Comparison of ENCODE assay signal across 26 cellular contexts in genomic region chr18:52001106-52001505, GRCh38.
"Had no signal": no experiment of that assay in that cellular context is flagged by ENCODE, and none has a peak within 500 bp of the region (broad histone marks: within the 10 kb centered on the region; RNA-seq: fewer than 3 reads in every experiment).

No MANE protein-coding gene starts in this region.

- H3K9me3 Mint-ChIP-seq: mesothelial cell of epicardium; nephron progenitor cell; stimulated activated memory B cell treated with anti-CD40 and anti-IgM and Interleukin-4, amounts not matched to agents 10 μg/mL and 1 μg/mL and 100 μg/mL, for 72 hours; stimulated activated naive CD8-positive, alpha-beta T cell treated with anti-CD3 and anti-CD28 coated beads, Interleukin-15, amount 100 ng/mL, for 72 hours; type B pancreatic cell had no signal

- H3K4me3 Mint-ChIP-seq: mesothelial cell of epicardium; naive B cell; natural killer cell; nephron progenitor cell; neural progenitor cell; stimulated activated memory B cell treated with anti-CD40 and anti-IgM and Interleukin-4, amounts not matched to agents 10 μg/mL and 1 μg/mL and 100 μg/mL, for 72 hours; stimulated activated naive CD8-positive, alpha-beta T cell treated with anti-CD3 and anti-CD28 coated beads, Interleukin-15, amount 100 ng/mL, for 72 hours; type B pancreatic cell had no signal

- H3K36me3 Mint-ChIP-seq: mesothelial cell of epicardium; naive B cell; natural killer cell; neural progenitor cell; stimulated activated memory B cell treated with anti-CD40 and anti-IgM and Interleukin-4, amounts not matched to agents 10 μg/mL and 1 μg/mL and 100 μg/mL, for 72 hours; type B pancreatic cell had no signal

- FAIRE-seq: keratinocyte had no signal

- DNase-seq: hippocampal formation; kidney glomerular epithelial cell; left cardiac atrium; left lung; lower lobe of right lung; mammary epithelial cell; mesendoderm; naive B cell; natural killer cell; nephron progenitor cell; ovary; right lobe of liver; stimulated activated CD4-positive, alpha-beta T cell treated with anti-CD3 and anti-CD28 coated beads, Interleukin-1b, Interleukin-23, amount 100 ng/mL, for 48 hours; stimulated activated CD4-positive, alpha-beta T cell treated with anti-CD3 and anti-CD28 coated beads, Interleukin-2, amount 100 ng/mL, for 48 hours; stimulated activated CD4-positive, alpha-beta T cell treated with anti-CD3 and anti-CD28 coated beads, Interleukin-4, amount 100 ng/mL, for 4 hours; stimulated activated CD8-positive, alpha-beta memory T cell treated with anti-CD3 and anti-CD28 coated beads, Interleukin-4, amount 100 ng/mL, for 48 hours; stimulated activated naive CD4-positive, alpha-beta T cell treated with Interleukin-2 at 50 U/mL for 16 hours; stimulated activated naive CD8-positive, alpha-beta T cell treated with anti-CD3 and anti-CD28 coated beads, Interleukin-15, amount 100 ng/mL, for 72 hours; substantia nigra; uterus had no signal

- ATAC-seq: left cardiac atrium; left lung; lower lobe of right lung; natural killer cell; right lobe of liver; stimulated activated naive CD8-positive, alpha-beta T cell treated with anti-CD3 and anti-CD28 coated beads, Interleukin-15, amount 100 ng/mL, for 72 hours had no signal

- H3K4me1 Mint-ChIP-seq: mesothelial cell of epicardium; naive B cell; natural killer cell; nephron progenitor cell; neural progenitor cell; stimulated activated naive CD8-positive, alpha-beta T cell treated with anti-CD3 and anti-CD28 coated beads, Interleukin-15, amount 100 ng/mL, for 72 hours had no signal

- H3K27ac Mint-ChIP-seq: mesothelial cell of epicardium; naive B cell; natural killer cell; nephron progenitor cell; neural progenitor cell; progenitor cell of endocrine pancreas; stimulated activated memory B cell treated with anti-CD40 and anti-IgM and Interleukin-4, amounts not matched to agents 10 μg/mL and 1 μg/mL and 100 μg/mL, for 72 hours; stimulated activated naive CD8-positive, alpha-beta T cell treated with anti-CD3 and anti-CD28 coated beads, Interleukin-15, amount 100 ng/mL, for 72 hours; type B pancreatic cell had no signal

- H3K27me3 Mint-ChIP-seq: naive B cell; progenitor cell of endocrine pancreas; stimulated activated memory B cell treated with anti-CD40 and anti-IgM and Interleukin-4, amounts not matched to agents 10 μg/mL and 1 μg/mL and 100 μg/mL, for 72 hours; stimulated activated naive CD8-positive, alpha-beta T cell treated with anti-CD3 and anti-CD28 coated beads, Interleukin-15, amount 100 ng/mL, for 72 hours had no signal
